In the genomic region with DNA sequence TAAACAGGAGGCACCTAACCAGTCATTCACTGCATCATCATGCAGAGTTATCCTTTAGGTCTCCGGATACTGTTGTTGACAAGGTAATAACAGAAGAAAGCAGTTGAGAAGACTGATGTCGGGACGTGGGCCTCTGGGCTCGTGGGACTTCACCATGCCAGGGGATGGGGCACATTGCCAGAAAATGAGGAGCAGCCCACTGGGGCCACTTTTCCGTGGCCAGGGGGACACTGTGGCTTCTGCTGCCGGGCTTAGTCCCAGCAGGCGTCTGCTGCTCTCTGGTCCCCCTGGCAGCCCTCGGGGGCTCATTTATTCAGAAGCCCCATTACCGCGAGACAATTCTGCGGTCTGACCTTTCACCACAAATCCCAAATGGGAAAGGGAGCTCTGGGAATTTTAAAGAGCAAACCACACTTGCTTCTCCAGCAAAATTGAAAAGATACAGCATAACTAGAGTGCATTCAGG, we compare ENCODE assay signal across 11 cellular contexts.
DNase-seq lines count a peak whose midpoint lies in the region; ATAC-seq and TF ChIP-seq lines count a peak whose summit lies in the region.
"Had no signal": no experiment of that assay in that cellular context is flagged by ENCODE, and none has a peak within 500 bp of the region (broad histone marks: within the 10 kb centered on the region; RNA-seq: fewer than 3 reads in every experiment).

No MANE protein-coding gene starts in this region.

- H3K36me3 Mint-ChIP-seq in H9 (ENCODE audit: insufficient read depth in 1 of 3, low read depth in 3 of 3): no peaks in the 10 kb centered on the region
- no peaks in the 10 kb centered on the region for H3K36me3 Mint-ChIP-seq in endothelial cell (ENCODE audit: low read depth, unreplicated experiment)
- H3K36me3 Mint-ChIP-seq in stimulated activated naive B cell treated with anti-CD40 and anti-IgM and Interleukin-4, amounts not matched to agents 10 μg/mL and 1 μg/mL and 100 μg/mL, for 72 hours: peaks cover 0 to 1% of the 10 kb centered on the region in 2 donors
- H3K36me3 Mint-ChIP-seq: activated naive CD4-positive, alpha-beta T cell treated with anti-CD3 and anti-CD28 coated beads, Interleukin-2, amount 10 ng/mL, durations not matched to agents 7 days and 5 days had no signal

- no peak overlapping the region for H3K4me2 ChIP-seq in H9 (ENCODE audit: insufficient read depth, insufficient read length, low read length)

- H3K4ac ChIP-seq in H9 (ENCODE audit: low read depth, low read length): no peak overlapping the region

- no peak overlapping the region for H2BK12ac ChIP-seq in H9 (ENCODE audit: insufficient read length, low read depth, low read length)

- no peak overlapping the region for H3K18ac ChIP-seq in H9 (ENCODE audit: insufficient read length, low read depth, low read length)

- no peak overlapping the region for H3K9ac ChIP-seq in H9 (ENCODE audit: extremely low read depth, insufficient read length, low read length)

- H3K4me3 Mint-ChIP-seq in H9 (no peak overlapping the region), endothelial cell (ENCODE audit: unreplicated experiment) (no peak overlapping the region)
- H3K4me3 Mint-ChIP-seq in stimulated activated naive B cell treated with anti-CD40 and anti-IgM and Interleukin-4, amounts not matched to agents 10 μg/mL and 1 μg/mL and 100 μg/mL, for 72 hours: no peak overlapping the region
- H3K4me3 Mint-ChIP-seq: activated naive CD4-positive, alpha-beta T cell treated with anti-CD3 and anti-CD28 coated beads, Interleukin-2, amount 10 ng/mL, durations not matched to agents 7 days and 5 days; central memory CD8-positive, alpha-beta T cell; nephron progenitor cell had no signal

- H3K23me2 ChIP-seq in H9 (ENCODE audit: insufficient read length, low read depth, low read length, poor library complexity, severe bottlenecking): no peaks in the 10 kb centered on the region

- no peak for ATAC-seq in stimulated activated naive B cell treated with anti-CD40 and anti-IgM and Interleukin-4, amounts not matched to agents 10 μg/mL and 1 μg/mL and 100 μg/mL, for 72 hours (replicated peaks)
- no peak for ATAC-seq in HG02840 (IDR thresholded peaks at IDR 0.05; ENCODE audit: low FRiP score, unreplicated experiment)

- H2AFZ ChIP-seq in H9 (ENCODE audit: low read length): peak overlapping the region; percentile 92

- no peak overlapping the region for H3K56ac ChIP-seq in H9 (ENCODE audit: insufficient read length, low read depth, low read length)

- H4K20me1 ChIP-seq in H9 (ENCODE audit: control insufficient read depth, insufficient read depth, insufficient read length): no peaks in the 10 kb centered on the region

- WGBS in H9 (ENCODE audit: extremely low coverage, insufficient read length, low lambda C conversion rate): no CpG with 5 or more reads among the region's 11 CpGs

- no peak overlapping the region for H3K27ac ChIP-seq in H9 (ENCODE audit: insufficient read length, low read depth, low read length)
- H3K27ac ChIP-seq: Peyer's patch had no signal

- H3K4me1 Mint-ChIP-seq in H9 (peaks cover 0 to 3% of the 10 kb centered on the region in 2 experiments; a peak in 3 of 4 replicates), endothelial cell (ENCODE audit: unreplicated experiment) (peaks cover 11% of the 10 kb centered on the region)
- H3K4me1 Mint-ChIP-seq in stimulated activated naive B cell treated with anti-CD40 and anti-IgM and Interleukin-4, amounts not matched to agents 10 μg/mL and 1 μg/mL and 100 μg/mL, for 72 hours: peaks cover 78 to 99% of the 10 kb centered on the region in 2 donors
- H3K4me1 Mint-ChIP-seq: activated naive CD4-positive, alpha-beta T cell treated with anti-CD3 and anti-CD28 coated beads, Interleukin-2, amount 10 ng/mL, durations not matched to agents 7 days and 5 days; central memory CD8-positive, alpha-beta T cell had no signal

- H2BK20ac ChIP-seq in H9 (ENCODE audit: low read depth, low read length, poor library complexity, severe bottlenecking): no peak overlapping the region

- no peak overlapping the region for H2BK5ac ChIP-seq in H9 (ENCODE audit: insufficient read length, low read length)

- H3K27me3 Mint-ChIP-seq in H9 (ENCODE audit: low read depth) (peaks cover 1% of the 10 kb centered on the region), endothelial cell (ENCODE audit: unreplicated experiment) (no peaks in the 10 kb centered on the region)
- no peaks in the 10 kb centered on the region for H3K27me3 Mint-ChIP-seq in stimulated activated naive B cell treated with anti-CD40 and anti-IgM and Interleukin-4, amounts not matched to agents 10 μg/mL and 1 μg/mL and 100 μg/mL, for 72 hours
- H3K27me3 Mint-ChIP-seq: activated naive CD4-positive, alpha-beta T cell treated with anti-CD3 and anti-CD28 coated beads, Interleukin-2, amount 10 ng/mL, durations not matched to agents 7 days and 5 days; central memory CD8-positive, alpha-beta T cell had no signal

- H3K27me3 ChIP-seq in H9 (ENCODE audit: insufficient read depth, low read length): no peaks in the 10 kb centered on the region
- H3K27me3 ChIP-seq: Peyer's patch had no signal

- H2AK5ac ChIP-seq in H9 (ENCODE audit: insufficient read length, low read length): no peak overlapping the region

- no peak; the same call in 2 of the 3 replicates for TF ChIP-seq CTCF in H9 (conservative IDR thresholded peaks at IDR 0.05)
- peak; percentile 41 for TF ChIP-seq CTCF in endothelial cell (IDR thresholded peaks at IDR 0.05; ENCODE audit: unreplicated experiment)

- H4K8ac ChIP-seq in H9 (replicated peaks; ENCODE audit: insufficient read length, low read depth, low read length): no peak overlapping the region

- DNase-seq in H9 (peak; percentile 31), RPMI7951 (ENCODE audit: low read depth) (peak; percentile 86), endothelial cell (ENCODE audit: low spot score) (no peak), dermis blood vessel endothelial cell (no peak), SHP77 treated with DMSO at 0.1 percent for 48 hours (lab: John Stamatoyannopoulos, UW) (no peak)
- DNase-seq in stimulated activated naive B cell treated with anti-CD40 and anti-IgM and Interleukin-4, amounts not matched to agents 10 μg/mL and 1 μg/mL and 100 μg/mL, for 72 hours: no peak
- DNase-seq: activated naive CD4-positive, alpha-beta T cell treated with anti-CD3 and anti-CD28 coated beads, Interleukin-2, amount 10 ng/mL, durations not matched to agents 7 days and 5 days had no signal

- no peaks in the 10 kb centered on the region for H3K9me3 Mint-ChIP-seq in H9
- no peaks in the 10 kb centered on the region for H3K9me3 Mint-ChIP-seq in endothelial cell (ENCODE audit: unreplicated experiment)
- H3K9me3 Mint-ChIP-seq in stimulated activated naive B cell treated with anti-CD40 and anti-IgM and Interleukin-4, amounts not matched to agents 10 μg/mL and 1 μg/mL and 100 μg/mL, for 72 hours: no peaks in the 10 kb centered on the region
- H3K9me3 Mint-ChIP-seq: activated naive CD4-positive, alpha-beta T cell treated with anti-CD3 and anti-CD28 coated beads, Interleukin-2, amount 10 ng/mL, durations not matched to agents 7 days and 5 days; central memory CD8-positive, alpha-beta T cell; nephron progenitor cell had no signal

- no peaks in the 10 kb centered on the region for H3K9me3 ChIP-seq in H9 (ENCODE audit: control insufficient read depth, low read depth, low read length)
- H3K9me3 ChIP-seq: Peyer's patch had no signal

- no peaks in the 10 kb centered on the region for H3K79me1 ChIP-seq in H9 (ENCODE audit: insufficient read depth, low read depth, low read length, poor library complexity, severe bottlenecking)

- H2BK120ac ChIP-seq in H9 (ENCODE audit: low read depth, low read length, poor library complexity, severe bottlenecking): no peak overlapping the region

- H3K79me2 ChIP-seq in H9 (ENCODE audit: insufficient read depth, low read length): no peaks in the 10 kb centered on the region

- no peaks in the 10 kb centered on the region for H3K4me1 ChIP-seq in H9 (ENCODE audit: insufficient read depth, low read length)
- H3K4me1 ChIP-seq: Peyer's patch had no signal

- H2BK15ac ChIP-seq in H9 (ENCODE audit: low read depth, low read length): no peak overlapping the region

- H4K91ac ChIP-seq in H9 (ENCODE audit: insufficient read length, low read depth, low read length): no peak overlapping the region

- no peak overlapping the region for H3T11ph ChIP-seq in H9 (ENCODE audit: low read length)

- no peak overlapping the region for H3K14ac ChIP-seq in H9 (ENCODE audit: insufficient read depth, low read length)

- H4K5ac ChIP-seq in H9 (ENCODE audit: insufficient read length, low read depth, low read length): no peak overlapping the region

- no peak overlapping the region for H3K23ac ChIP-seq in H9 (ENCODE audit: insufficient read length, low read depth, low read length)

- H3K27ac Mint-ChIP-seq in H9: no peak overlapping the region
- no peak overlapping the region for H3K27ac Mint-ChIP-seq in endothelial cell (ENCODE audit: unreplicated experiment)
- peak overlapping the region; percentile 87 for H3K27ac Mint-ChIP-seq in stimulated activated naive B cell treated with anti-CD40 and anti-IgM and Interleukin-4, amounts not matched to agents 10 μg/mL and 1 μg/mL and 100 μg/mL, for 72 hours
- H3K27ac Mint-ChIP-seq: activated naive CD4-positive, alpha-beta T cell treated with anti-CD3 and anti-CD28 coated beads, Interleukin-2, amount 10 ng/mL, durations not matched to agents 7 days and 5 days; nephron progenitor cell had no signal

Comparison
In these comparisons a context has a peak if more than half of its experiments do, and no peak if none do; other contexts are left out.
1. DNase-seq: peak in H9 (single experiment) and RPMI7951 (single experiment); none in endothelial cell (single experiment), stimulated activated naive B cell treated with anti-CD40 and anti-IgM and Interleukin-4, amounts not matched to agents 10 μg/mL and 1 μg/mL and 100 μg/mL, for 72 hours (single experiment), dermis blood vessel endothelial cell (single experiment) and SHP77 treated with DMSO at 0.1 percent for 48 hours (single experiment).